8 cellular contexts compared by ENCODE assay signal in the genomic region with DNA sequence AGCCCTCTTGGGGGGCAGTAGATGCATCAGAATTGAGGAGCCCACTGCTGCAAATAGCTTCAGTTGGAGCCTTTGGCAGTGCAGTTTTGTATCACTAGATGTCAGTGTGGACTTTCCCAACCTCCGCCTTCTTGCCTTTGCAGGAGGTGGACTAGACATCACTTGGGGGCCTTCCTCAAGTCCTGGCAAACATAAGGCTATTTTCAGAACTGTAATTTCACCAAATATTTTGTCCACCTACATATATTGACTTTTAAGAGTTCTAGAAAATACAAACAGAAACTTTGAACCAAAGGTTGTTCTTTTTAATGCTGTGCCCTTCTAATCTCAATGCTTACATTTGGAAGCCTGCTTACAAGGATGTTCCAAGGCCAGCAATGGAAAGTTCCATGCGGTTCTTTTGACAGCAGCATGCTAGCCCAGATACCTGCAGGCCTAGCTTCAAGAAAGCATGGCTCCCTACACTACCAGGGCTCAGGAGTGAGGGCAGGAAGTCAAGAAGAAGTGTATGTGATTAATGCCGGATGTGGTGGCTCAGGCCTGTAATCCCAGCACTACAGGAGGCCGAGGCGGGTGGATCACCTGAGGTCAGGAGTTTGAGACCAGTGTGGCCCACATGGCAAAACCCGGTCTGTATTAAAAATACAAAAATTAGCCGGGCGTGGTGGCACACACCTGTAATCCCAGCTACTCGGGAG. TPM values are rescaled to one million over a fixed set of nuclear protein-coding genes. Genes with fewer than 3 reads are reported as not detected.
DNase-seq lines count a peak whose midpoint lies in the region; ATAC-seq and TF ChIP-seq lines count a peak whose summit lies in the region.

No MANE protein-coding gene starts in this region.

- no peaks in the 10 kb centered on the region for H3K36me3 ChIP-seq in heart left ventricle

- no peaks in the 10 kb centered on the region for H3K27me3 Mint-ChIP-seq in activated naive CD8-positive, alpha-beta T cell

- TF ChIP-seq CTCF in heart left ventricle (IDR thresholded peaks at IDR 0.05) (peak; percentile 35 to 78 (median 64)), retinal pigment epithelial cell (conservative IDR thresholded peaks at IDR 0.05; ENCODE audit: low read depth, low read length) (peak; percentile 83)

- 81 to 89% (median 82%) methylated on average over 9 of the region's 9 CpGs for WGBS in heart left ventricle, 4 donors

- ATAC-seq in HG03565 (IDR thresholded peaks at IDR 0.05; ENCODE audit: unreplicated experiment) (peak; percentile 60), heart left ventricle (peak in 3 of 4 donors; percentile 60 to 86 (median 79)), GM18867 (IDR thresholded peaks at IDR 0.05; ENCODE audit: unreplicated experiment) (no peak)

- H3K27me3 ChIP-seq in heart left ventricle = no peaks in the 10 kb centered on the region

- DNase-seq in NCI-H524 (lab: John Stamatoyannopoulos, UW) = peak; percentile 36 to 53
- no peak for DNase-seq in NCI-H524 treated with DMSO at 0.1 percent for 48 hours (lab: John Stamatoyannopoulos, UW)
- DNase-seq in RPMI8226 = peak; percentile 71
- peak in 2 of 5 donors; percentile 30 to 34 for DNase-seq in heart left ventricle
- no peak for DNase-seq in retinal pigment epithelial cell (ENCODE audit: low read depth)

- H3K4me3 Mint-ChIP-seq in activated naive CD8-positive, alpha-beta T cell = no peak overlapping the region

- no peaks in the 10 kb centered on the region for H3K36me3 Mint-ChIP-seq in activated naive CD8-positive, alpha-beta T cell

- no peak for TF ChIP-seq POLR2A in heart left ventricle (IDR thresholded peaks at IDR 0.05)

- H3K4me1 Mint-ChIP-seq in activated naive CD8-positive, alpha-beta T cell (ENCODE audit: low read depth) = peaks cover 7% of the 10 kb centered on the region

- H3K4me3 ChIP-seq in heart left ventricle (no peak overlapping the region), retinal pigment epithelial cell (ENCODE audit: low read length) (no peak overlapping the region)

- H3K27ac Mint-ChIP-seq in activated naive CD8-positive, alpha-beta T cell = peak overlapping the region; percentile 17

- peaks cover 0 to 19% (median 0%) of the 10 kb centered on the region in 12 donors for H3K4me1 ChIP-seq in heart left ventricle

- H3K9me3 Mint-ChIP-seq in activated naive CD8-positive, alpha-beta T cell (ENCODE audit: low read depth) = no peaks in the 10 kb centered on the region

- H3K27ac ChIP-seq in heart left ventricle = no peak overlapping the region

- intact Hi-C loops in heart left ventricle (cut with DNase I) = loop anchor here (1.0 to 10.0 kb wide), 12 partner anchors 109 to 291 kb away; partner anchors contain the start of gene GGCT (in 1 of the 10)

- no peaks in the 10 kb centered on the region for H3K9me3 ChIP-seq in heart left ventricle

RNA-seq across cellular contexts. Expression of gene ZNRF2, which starts 8.0 kb away (rescaled TPM):
- 10 to 100 TPM in 6 of 9 donors, 1 to 10 TPM in 3; 7.3 to 15.2 (median 10.9) TPM for total RNA-seq in heart left ventricle
- polyA plus RNA-seq in heart left ventricle = 1 to 10 TPM; 2.7 to 6.1 TPM

Comparison
In these comparisons a context has a peak if more than half of its experiments do, and no peak if none do; other contexts are left out.
1. DNase-seq: peak in NCI-H524 (2 of 2) and RPMI8226 (single experiment); none in NCI-H524 treated with DMSO at 0.1 percent for 48 hours (single experiment) and retinal pigment epithelial cell (single experiment).